8 cellular contexts compared by ENCODE assay signal in genomic region chrX:3638280-3638873, GRCh38.
DNase-seq lines count a peak whose midpoint lies in the region; ATAC-seq and TF ChIP-seq lines count a peak whose summit lies in the region.

No MANE protein-coding gene starts in this region.

- H4K20me1 ChIP-seq in Karpas-422 (ENCODE audit: insufficient read depth, low read depth, low read length), result no peaks in the 10 kb centered on the region

- H3K9me3 ChIP-seq in Karpas-422 (ENCODE audit: low read length) (no peaks in the 10 kb centered on the region), vagina (no peaks in the 10 kb centered on the region)

- peak; percentile 53 for TF ChIP-seq CTCF in BJ (IDR thresholded peaks at IDR 0.05; ENCODE audit: insufficient read depth, low read depth, low read length)
- TF ChIP-seq CTCF in vagina (IDR thresholded peaks at IDR 0.05), result peak; percentile 18 to 61 (median 28)

- no peak overlapping the region for H3K9ac ChIP-seq in Karpas-422 (ENCODE audit: low read length)

- no peak for TF ChIP-seq POLR2A in vagina (IDR thresholded peaks at IDR 0.05)

- H3K4me3 ChIP-seq in BJ (ENCODE audit: low read depth, low read length) (no peak overlapping the region), Karpas-422 (ENCODE audit: low read length) (no peak overlapping the region), vagina (no peak overlapping the region)

- H3K27me3 ChIP-seq in BJ (ENCODE audit: control insufficient read depth, insufficient read depth, low read length), result no peaks in the 10 kb centered on the region
- no peaks in the 10 kb centered on the region for H3K27me3 ChIP-seq in Karpas-422 (ENCODE audit: low read length)
- H3K27me3 ChIP-seq in vagina, result no peaks in the 10 kb centered on the region

- DNase-seq in BJ (ENCODE audit: low read depth) (no peak), Karpas-422 (peak; percentile 84), UCSD-AML1 (lab: John Stamatoyannopoulos, UW; ENCODE audit: unreplicated experiment) (peak; percentile 40), ecto neural progenitor cell (ENCODE audit: low spot score) (peak; percentile 63), midbrain (lab: John Stamatoyannopoulos, UW) (peak; percentile 37), vagina (ENCODE audit: extremely low spot score in 2 of 2) (no peak)

- intact Hi-C loops in vagina (cut with DNase I), result no loop called here

- H3K9me2 ChIP-seq in Karpas-422 (replicated peaks; ENCODE audit: insufficient read depth, low read length), result no peaks in the 10 kb centered on the region

- CTCF ChIA-PET in BJ (lab: Yijun Ruan, JAX), result interaction anchor here (0.7 kb wide), 1 partner anchor 89 kb away, joined by 3 read pairs; no protein-coding TSS in a partner anchor

- H3K4me2 ChIP-seq in Karpas-422 (ENCODE audit: low read depth, low read length, poor library complexity, severe bottlenecking), result no peak overlapping the region

- H2AFZ ChIP-seq in Karpas-422 (ENCODE audit: low read length), result no peak overlapping the region

- ATAC-seq in GM18517 (IDR thresholded peaks at IDR 0.05; ENCODE audit: unreplicated experiment), result peak; percentile 86
- no peak for ATAC-seq in GM19397 (IDR thresholded peaks at IDR 0.05; ENCODE audit: unreplicated experiment)

- peaks cover 10% of the 10 kb centered on the region for H3K4me1 ChIP-seq in Karpas-422 (ENCODE audit: low read length)
- H3K4me1 ChIP-seq in vagina, result no peaks in the 10 kb centered on the region

- H3K79me2 ChIP-seq in Karpas-422 (ENCODE audit: low read length), result no peaks in the 10 kb centered on the region

- POLR2A ChIA-PET in BJ (lab: Charles Lee), result interaction anchor here (0.7 kb wide), 1 partner anchor 452 kb away, joined by 4 read pairs; no protein-coding TSS in a partner anchor

- no peak overlapping the region for H3K27ac ChIP-seq in Karpas-422 (ENCODE audit: low read length)
- H3K27ac ChIP-seq in vagina, result no peak overlapping the region

- H3K36me3 ChIP-seq in BJ (ENCODE audit: control insufficient read depth, insufficient read depth, low read length) (no peaks in the 10 kb centered on the region; the same call in 1 of the 2 replicates), Karpas-422 (ENCODE audit: insufficient read depth, low read length) (no peaks in the 10 kb centered on the region), vagina (no peaks in the 10 kb centered on the region)

Comparison
In these comparisons a context has a peak if more than half of its experiments do, and no peak if none do; other contexts are left out.
1. DNase-seq: peak in Karpas-422 (single experiment), UCSD-AML1 (single experiment), ecto neural progenitor cell (single experiment) and midbrain (single experiment); none in BJ (single experiment) and vagina (0 of 2).